ENCODE assay signal across 29 cellular contexts in genomic region chrX:49930046-49930445, GRCh38. TPM values are rescaled to one million over a fixed set of nuclear protein-coding genes. Genes with fewer than 3 reads are reported as not detected.
DNase-seq lines count a peak whose midpoint lies in the region; ATAC-seq and TF ChIP-seq lines count a peak whose summit lies in the region.
"Had no signal": no experiment of that assay in that cellular context is flagged by ENCODE, and none has a peak within 500 bp of the region (broad histone marks: within the 10 kb centered on the region; RNA-seq: fewer than 3 reads in every experiment).

No MANE protein-coding gene starts in this region.

- H3K56ac ChIP-seq in IMR-90 (ENCODE audit: extremely low read depth, insufficient read depth, low read length), result no peak overlapping the region

- dilution Hi-C loops in IMR-90 (cut with HindIII; ENCODE audit: low sequenced_read_pairs, unreplicated experiment), result no loop called here

- H3K27ac ChIP-seq in IMR-90 (ENCODE audit: insufficient read depth, low read length) (no peak overlapping the region), left lung (no peak overlapping the region)
- H3K27ac ChIP-seq: dorsolateral prefrontal cortex, upper lobe of right lung had no signal

- no peak overlapping the region for H2BK5ac ChIP-seq in IMR-90 (ENCODE audit: low read depth, low read length, poor library complexity, severe bottlenecking)

- no peak overlapping the region for H3K9ac ChIP-seq in IMR-90 (ENCODE audit: low read depth, low read length)
- H3K9ac ChIP-seq: SK-N-SH had no signal

- H3K9me1 ChIP-seq in IMR-90 (ENCODE audit: insufficient read depth, low read length), result no peaks in the 10 kb centered on the region

- in situ Hi-C loops in IMR-90 (cut with MboI; ENCODE audit: low sequenced_read_pairs), result no loop called here

- no peak overlapping the region for H2AK5ac ChIP-seq in IMR-90 (ENCODE audit: low read depth, low read length)

- H3K18ac ChIP-seq in IMR-90 (ENCODE audit: low read depth, low read length), result no peak overlapping the region

- no peaks in the 10 kb centered on the region for H3K9me3 ChIP-seq in IMR-90 (ENCODE audit: control insufficient read depth, insufficient read depth, low read length)
- no peaks in the 10 kb centered on the region for H3K9me3 ChIP-seq in left lung
- H3K9me3 ChIP-seq: SK-N-SH, upper lobe of right lung had no signal

- H2AK9ac ChIP-seq in IMR-90 (replicated peaks; ENCODE audit: low read depth, low read length, poor library complexity), result no peak overlapping the region

- TF ChIP-seq CTCF in AG09309 (IDR thresholded peaks at IDR 0.05; ENCODE audit: control insufficient read depth, insufficient read depth, low read depth, low read length, missing control alignments) (no peak), IMR-90 (conservative IDR thresholded peaks at IDR 0.05; ENCODE audit: low read depth, low read length) (no peak), fibroblast of pulmonary artery (IDR thresholded peaks at IDR 0.05; ENCODE audit: low read length, missing control alignments) (no peak), left lung (IDR thresholded peaks at IDR 0.05) (no peak)

- H3K14ac ChIP-seq in IMR-90 (replicated peaks; ENCODE audit: low read depth, low read length), result no peak overlapping the region

- H3K23ac ChIP-seq in IMR-90 (ENCODE audit: low read depth, low read length), result no peak overlapping the region

- H3K4me1 ChIP-seq in IMR-90 (ENCODE audit: control insufficient read depth, insufficient read depth, low read length) (no peaks in the 10 kb centered on the region), left lung (no peaks in the 10 kb centered on the region)
- H3K4me1 ChIP-seq: upper lobe of right lung had no signal

- TF ChIP-seq POLR2A in IMR-90 (IDR thresholded peaks at IDR 0.05; ENCODE audit: low read depth, low read length), result no peak

- H2BK15ac ChIP-seq in IMR-90 (ENCODE audit: low read depth, low read length), result no peak overlapping the region

- no peaks in the 10 kb centered on the region for H3K79me1 ChIP-seq in IMR-90 (ENCODE audit: low read depth in 1 of 2, low read length in 2 of 2)

- no peak overlapping the region for H2BK120ac ChIP-seq in IMR-90 (ENCODE audit: low read depth, low read length)

- BruUV-seq in IMR-90 (replicated peaks; lab: Mats Ljungman, UMichigan), result no TSS peak

- intact Hi-C loops in IMR-90 (cut with micrococcal nuclease), result no loop called here
- intact Hi-C loops in left lung (cut with DNase I), result no loop called here
- intact Hi-C loops in cardiac septum (cut with DNase I), result no loop called here

- ATAC-seq in IMR-90 (ENCODE audit: low read depth) (no peak), left lung (no peak), HG02642 (IDR thresholded peaks at IDR 0.05; ENCODE audit: poor library complexity, unreplicated experiment) (no peak)
- ATAC-seq: left ventricle myocardium superior; right cardiac atrium; Right ventricle myocardium inferior; stimulated activated naive CD8-positive, alpha-beta T cell treated with anti-CD3 and anti-CD28 coated beads, Interleukin-15, Interleukin-2, amounts not matched to agents 100 U/mL and 50 U/mL, for 24 hours; upper lobe of right lung had no signal

- no peaks in the 10 kb centered on the region for H3K36me3 ChIP-seq in IMR-90 (ENCODE audit: control insufficient read depth, insufficient read depth, low read length)
- no peaks in the 10 kb centered on the region for H3K36me3 ChIP-seq in left lung
- H3K36me3 ChIP-seq: upper lobe of right lung had no signal

- H2BK20ac ChIP-seq in IMR-90 (ENCODE audit: low read depth, low read length), result no peak overlapping the region

- no peak overlapping the region for H4K8ac ChIP-seq in IMR-90 (ENCODE audit: low read depth in 2 of 2, low read length in 2 of 2)

- H4K91ac ChIP-seq in IMR-90 (ENCODE audit: insufficient read depth, low read depth, low read length), result no peak overlapping the region

- TF ChIP-seq RAD21 in IMR-90 (IDR thresholded peaks at IDR 0.05; ENCODE audit: low read length), result no peak

- H4K5ac ChIP-seq in IMR-90 (ENCODE audit: low read depth, low read length), result no peak overlapping the region

- H3K4me2 ChIP-seq in IMR-90 (ENCODE audit: low read depth, low read length), result no peak overlapping the region
- H3K4me2 ChIP-seq: SK-N-SH had no signal

- DNase-seq in AG09309 (ENCODE audit: low read depth) (peak; percentile 16), IMR-90 (peak; percentile 34), amniotic epithelial cell (ENCODE audit: low read depth) (peak; percentile 68), fibroblast of pulmonary artery (ENCODE audit: low read depth) (peak; percentile 52), left lung (no peak), cardiac septum (ENCODE audit: low spot score) (no peak)
- DNase-seq in NK-92 treated with Interleukin-12 subunit alpha and Interleukin-12 subunit beta, amount 100 ng/mL, for 24 hours (lab: John Stamatoyannopoulos, UW), result no peak
- DNase-seq: 8988T; activated B cell treated with CpG ODN at 0.5 μM for 24 hours; activated CD4-positive, alpha-beta T cell treated with anti-CD3 and anti-CD28 coated beads, Interleukin-2, amount 10 ng/mL, durations not matched to agents 7 days and 5 days; activated gamma-delta T cell treated with Interleukin-2 at 50 U/mL for 16 hours; CD4-positive, alpha-beta T cell; cerebellar nuclear complex; dorsolateral prefrontal cortex; EL; H9; islet precursor cell; left ventricle myocardium superior; NCI-H1048; NCI-H187; NCI-H510A treated with DMSO at 0.1 percent for 48 hours; posterior cingulate gyrus; right cardiac atrium; SK-N-SH; stimulated activated CD4-positive, alpha-beta T cell treated with anti-CD3 and anti-CD28 coated beads, Interleukin-1b, Interleukin-23, amount 100 ng/mL, for 48 hours; stimulated activated naive CD8-positive, alpha-beta T cell treated with anti-CD3 and anti-CD28 coated beads, Interleukin-15, Interleukin-2, amounts not matched to agents 100 U/mL and 50 U/mL, for 24 hours; upper lobe of right lung had no signal

- POLR2A ChIA-PET in IMR-90 (lab: Charles Lee; ENCODE audit: unreplicated experiment), result no interaction called here

- no peak overlapping the region for H2AFZ ChIP-seq in IMR-90 (replicated peaks; ENCODE audit: low read length, poor library complexity)

- no peak overlapping the region for H3K4me3 ChIP-seq in AG09309 (ENCODE audit: control insufficient read depth, low read depth, low read length)
- no peak overlapping the region for H3K4me3 ChIP-seq in IMR-90 (ENCODE audit: insufficient read depth, low read depth, low read length)
- no peak overlapping the region for H3K4me3 ChIP-seq in fibroblast of pulmonary artery (replicated peaks; ENCODE audit: low read depth, low read length)
- no peak overlapping the region for H3K4me3 ChIP-seq in left lung
- H3K4me3 ChIP-seq: dorsolateral prefrontal cortex, upper lobe of right lung had no signal

- CTCF ChIA-PET in IMR-90 (lab: Yijun Ruan, JAX), result no interaction called here

- no CpG with 5 or more reads among the region's 1 CpG for WGBS in IMR-90 (ENCODE audit: extremely low coverage in 2 of 2, insufficient read length in 1 of 2), 2 experiments

- no peaks in the 10 kb centered on the region for H4K20me1 ChIP-seq in IMR-90 (ENCODE audit: insufficient read depth, low read length)

- H3K4ac ChIP-seq in IMR-90 (ENCODE audit: low read depth, low read length), result no peak overlapping the region

- H3K27me3 ChIP-seq in IMR-90 (ENCODE audit: control insufficient read depth, insufficient read depth, low read length) (no peaks in the 10 kb centered on the region), left lung (no peaks in the 10 kb centered on the region)
- H3K27me3 ChIP-seq: upper lobe of right lung had no signal

TF ChIP-seq in IMR-90, 13 proteins besides CTCF, POLR2A, EP300 and RAD21 (continues in another document):
- no peak for TF ChIP-seq MAZ (IDR thresholded peaks at IDR 0.05; ENCODE audit: borderline replicate concordance, low read depth, low read length)
- no peak for TF ChIP-seq CEBPB (IDR thresholded peaks at IDR 0.05; ENCODE audit: low read depth, low read length)
- no peak for TF ChIP-seq RFX5 (IDR thresholded peaks at IDR 0.05; ENCODE audit: low read depth, low read length)
- TF ChIP-seq MAFK (IDR thresholded peaks at IDR 0.05; ENCODE audit: low read depth, low read length), result no peak
- TF ChIP-seq MXI1 (IDR thresholded peaks at IDR 0.05; ENCODE audit: borderline replicate concordance, low read depth, low read length), result no peak
- TF ChIP-seq USF2 (IDR thresholded peaks at IDR 0.05; ENCODE audit: low read depth, low read length), result no peak
- no peak for TF ChIP-seq FOS (IDR thresholded peaks at IDR 0.05; ENCODE audit: low read depth, low read length)
- no peak for TF ChIP-seq NFE2L2 (IDR thresholded peaks at IDR 0.05; ENCODE audit: low read depth, low read length)
- no peak for TF ChIP-seq BHLHE40 (IDR thresholded peaks at IDR 0.05; ENCODE audit: low read depth, low read length)
- TF ChIP-seq ELK1 (IDR thresholded peaks at IDR 0.05; ENCODE audit: borderline replicate concordance, low read depth, low read length), result no peak
- no peak for TF ChIP-seq CHD1 (IDR thresholded peaks at IDR 0.05; ENCODE audit: low read depth, low read length)

RNA-seq across cellular contexts. Expression of gene CLCN5, which starts 7.7 kb away (rescaled TPM):
- 5.8 and 5.9 TPM in 2 replicates for total RNA-seq in IMR-90 (2012; rRNA removed)
- polyA plus RNA-seq in IMR-90 (2012; rRNA removed), result 1.3 and 1.4 TPM in 2 replicates
- polyA plus RNA-seq in IMR-90 (2012; cell fraction: cytosol; rRNA removed), result 0.45 and 0.74 TPM in 2 replicates
- polyA plus RNA-seq in IMR-90 (2012; cell fraction: nucleus; rRNA removed; ENCODE audit: low replicate concordance), result 0.63 and 2.5 TPM in 2 replicates
- total RNA-seq in left lung, result 10 to 100 TPM; 14.5 to 19.5 TPM
- total RNA-seq in cardiac septum, result 2.1 TPM

RNA-seq across cellular contexts. Expression of gene USP27X, which starts 50.8 kb away (rescaled TPM):
- total RNA-seq in IMR-90 (2012; rRNA removed) (3.6 and 6.3 TPM in 2 replicates), left lung (1 to 10 TPM; 3.4 to 3.5 TPM), cardiac septum (2.3 TPM)
- 2.3 and 2.7 TPM in 2 replicates for polyA plus RNA-seq in IMR-90 (2012; rRNA removed)
- 1.1 and 1.4 TPM in 2 replicates for polyA plus RNA-seq in IMR-90 (2012; cell fraction: cytosol; rRNA removed)
- polyA plus RNA-seq in IMR-90 (2012; cell fraction: nucleus; rRNA removed; ENCODE audit: low replicate concordance), result 0.28 and 0.57 TPM in 2 replicates

Comparison
In these comparisons a context has a peak if more than half of its experiments do, and no peak if none do; other contexts are left out.
1. DNase-seq: peak in AG09309 (single experiment), IMR-90 (single experiment), amniotic epithelial cell (single experiment) and fibroblast of pulmonary artery (single experiment); none in NK-92 treated with Interleukin-12 subunit alpha and Interleukin-12 subunit beta, amount 100 ng/mL, for 24 hours (single experiment), left lung (0 of 2) and cardiac septum (single experiment).